In the genomic region with DNA sequence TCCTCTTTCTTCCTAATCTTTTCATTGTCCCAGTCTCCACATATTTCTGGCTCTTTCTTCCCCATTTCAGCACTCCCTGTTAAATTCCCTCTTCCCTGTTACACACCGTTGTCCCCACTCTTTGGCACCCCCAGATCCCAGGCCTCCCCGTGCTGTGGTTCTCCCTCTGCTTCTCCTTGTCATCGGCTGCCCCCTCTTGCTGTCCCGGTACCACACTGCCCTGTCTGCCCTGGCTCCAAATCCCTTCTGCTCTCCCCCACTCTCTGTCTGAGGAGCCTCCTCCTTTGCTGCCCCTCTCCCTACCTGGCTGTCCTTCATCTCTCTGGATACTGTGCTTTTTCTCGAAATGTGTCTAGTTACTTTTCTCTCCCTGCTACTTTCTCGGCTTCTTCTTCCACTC, we compare ENCODE assay signal across 8 cellular contexts. TPM values are rescaled to one million over a fixed set of nuclear protein-coding genes. Genes with fewer than 3 reads are reported as not detected.
DNase-seq lines count a peak whose midpoint lies in the region; ATAC-seq and TF ChIP-seq lines count a peak whose summit lies in the region.

No MANE protein-coding gene starts in this region.

- no peak for TF ChIP-seq CTCF in foreskin keratinocyte (conservative IDR thresholded peaks at IDR 0.05)

- H3K9me3 Mint-ChIP-seq in natural killer cell treated with Interleukin-12 subunit alpha and Interleukin-12 subunit beta and Interleukin-15 and Interleukin-18, amount 100 ng/mL, for 72 hours, result peaks cover 20% of the 10 kb centered on the region

- H3K9ac ChIP-seq in endocrine pancreas (ENCODE audit: control insufficient read depth, insufficient read depth, low read length), result peak overlapping the region; percentile 15

- H3K27me3 ChIP-seq in ACC112 (ENCODE audit: insufficient read depth, low read length), result no peaks in the 10 kb centered on the region
- no peaks in the 10 kb centered on the region for H3K27me3 ChIP-seq in endocrine pancreas (ENCODE audit: control insufficient read depth, insufficient read depth, low read length)
- no peaks in the 10 kb centered on the region for H3K27me3 ChIP-seq in foreskin keratinocyte

- H2AFZ ChIP-seq in ACC112 (ENCODE audit: low read length, unreplicated experiment), result peak overlapping the region; percentile 75

- H3K4me3 Mint-ChIP-seq in natural killer cell treated with Interleukin-12 subunit alpha and Interleukin-12 subunit beta and Interleukin-15 and Interleukin-18, amount 100 ng/mL, for 72 hours, result peak overlapping the region; percentile 53

- peaks cover 25% of the 10 kb centered on the region for H3K36me3 Mint-ChIP-seq in natural killer cell treated with Interleukin-12 subunit alpha and Interleukin-12 subunit beta and Interleukin-15 and Interleukin-18, amount 100 ng/mL, for 72 hours

- H3K27me3 Mint-ChIP-seq in natural killer cell treated with Interleukin-12 subunit alpha and Interleukin-12 subunit beta and Interleukin-15 and Interleukin-18, amount 100 ng/mL, for 72 hours, result peaks cover 9 to 13% of the 10 kb centered on the region in 2 donors

- no peaks in the 10 kb centered on the region for H3K36me3 ChIP-seq in ACC112 (ENCODE audit: insufficient read depth, low read length)
- H3K36me3 ChIP-seq in KOPT-K1 (ENCODE audit: insufficient read depth, low read length), result no peaks in the 10 kb centered on the region; the same call in 1 of the 2 replicates
- H3K36me3 ChIP-seq in endocrine pancreas (ENCODE audit: control insufficient read depth, insufficient read depth, low read length), result no peaks in the 10 kb centered on the region

- peak overlapping the region; percentile 93 for H3K4me3 ChIP-seq in ACC112 (ENCODE audit: low read depth, low read length)
- H3K4me3 ChIP-seq in endocrine pancreas (ENCODE audit: control insufficient read depth, insufficient read depth, low read length), result peak overlapping the region; percentile 6

- H3K79me2 ChIP-seq in ACC112 (ENCODE audit: control insufficient read depth, insufficient read depth, low read length, unreplicated experiment), result peaks cover 15% of the 10 kb centered on the region

- DNase-seq in natural killer cell treated with Interleukin-12 subunit alpha and Interleukin-12 subunit beta and Interleukin-15 and Interleukin-18, amount 100 ng/mL, for 72 hours (ENCODE audit: low spot score), result no peak
- DNase-seq in foreskin keratinocyte (no peak), left lobe of liver (ENCODE audit: low spot score) (no peak), occipital lobe (lab: John Stamatoyannopoulos, UW) (no peak)

- H3K4me1 ChIP-seq in ACC112 (ENCODE audit: control insufficient read depth, insufficient read depth, low read length, unreplicated experiment) (peaks cover 10% of the 10 kb centered on the region), endocrine pancreas (ENCODE audit: control insufficient read depth, insufficient read depth, low read length) (no peaks in the 10 kb centered on the region), foreskin keratinocyte (no peaks in the 10 kb centered on the region)

- H3K4me1 Mint-ChIP-seq in natural killer cell treated with Interleukin-12 subunit alpha and Interleukin-12 subunit beta and Interleukin-15 and Interleukin-18, amount 100 ng/mL, for 72 hours (ENCODE audit: low read depth in 2 of 2), result peaks cover 6 to 12% of the 10 kb centered on the region in 2 donors

- H3K9me3 ChIP-seq in KOPT-K1 (ENCODE audit: insufficient read depth, low read length, poor library complexity, severe bottlenecking) (peaks cover 16% of the 10 kb centered on the region), endocrine pancreas (ENCODE audit: control insufficient read depth, low read length) (no peaks in the 10 kb centered on the region)

- H3K27ac ChIP-seq in ACC112 (ENCODE audit: low read depth, low read length) (no peak overlapping the region), KOPT-K1 (ENCODE audit: low read depth, low read length, poor library complexity, severe bottlenecking) (peak overlapping the region; percentile 65), foreskin keratinocyte (no peak overlapping the region)

- no peak for ATAC-seq in natural killer cell treated with Interleukin-12 subunit alpha and Interleukin-12 subunit beta and Interleukin-15 and Interleukin-18, amount 100 ng/mL, for 72 hours
- ATAC-seq in foreskin keratinocyte, result no peak
- no peak for ATAC-seq in left lobe of liver
- no peak for ATAC-seq in GM21786 (IDR thresholded peaks at IDR 0.05; ENCODE audit: unreplicated experiment)

- H3K27ac Mint-ChIP-seq in natural killer cell treated with Interleukin-12 subunit alpha and Interleukin-12 subunit beta and Interleukin-15 and Interleukin-18, amount 100 ng/mL, for 72 hours, result peak overlapping the region in 1 of 2 donors; percentile 17

RNA-seq across cellular contexts. Expression of a gene that starts 1.0 kb away (rescaled TPM):
- 1 to 10 TPM; 1.1 to 3.2 TPM for total RNA-seq in natural killer cell treated with Interleukin-12 subunit alpha and Interleukin-12 subunit beta and Interleukin-15 and Interleukin-18, amount 100 ng/mL, for 72 hours
- total RNA-seq in foreskin keratinocyte (2.5 and 5.0 TPM in 2 replicates), left lobe of liver (0.83 TPM), occipital lobe (24.3 TPM)
- polyA plus RNA-seq in foreskin keratinocyte, result 1.6 and 2.2 TPM in 2 replicates

RNA-seq across cellular contexts. Expression of a gene that starts 27.1 kb away (rescaled TPM):
- total RNA-seq in natural killer cell treated with Interleukin-12 subunit alpha and Interleukin-12 subunit beta and Interleukin-15 and Interleukin-18, amount 100 ng/mL, for 72 hours, result 10 to 100 TPM in 1 of 2 donors, 1 to 10 TPM in 1; 4.6 to 12.6 TPM
- 6.7 and 7.5 TPM in 2 replicates for total RNA-seq in foreskin keratinocyte
- 1.4 and 1.8 TPM in 2 replicates for polyA plus RNA-seq in foreskin keratinocyte
- total RNA-seq in left lobe of liver, result 1.5 TPM
- total RNA-seq in occipital lobe, result 20.7 TPM

RNA-seq across cellular contexts. Expression of a gene that starts 28.5 kb away (rescaled TPM):
- total RNA-seq in natural killer cell treated with Interleukin-12 subunit alpha and Interleukin-12 subunit beta and Interleukin-15 and Interleukin-18, amount 100 ng/mL, for 72 hours, result 10 to 100 TPM; 31.3 to 41.4 TPM
- total RNA-seq in foreskin keratinocyte (10.1 and 12.8 TPM in 2 replicates), left lobe of liver (8.8 TPM), occipital lobe (35.1 TPM)
- polyA plus RNA-seq in foreskin keratinocyte, result 2.1 and 2.2 TPM in 2 replicates
